ENCODE assay signal across 32 cellular contexts in the genomic region with DNA sequence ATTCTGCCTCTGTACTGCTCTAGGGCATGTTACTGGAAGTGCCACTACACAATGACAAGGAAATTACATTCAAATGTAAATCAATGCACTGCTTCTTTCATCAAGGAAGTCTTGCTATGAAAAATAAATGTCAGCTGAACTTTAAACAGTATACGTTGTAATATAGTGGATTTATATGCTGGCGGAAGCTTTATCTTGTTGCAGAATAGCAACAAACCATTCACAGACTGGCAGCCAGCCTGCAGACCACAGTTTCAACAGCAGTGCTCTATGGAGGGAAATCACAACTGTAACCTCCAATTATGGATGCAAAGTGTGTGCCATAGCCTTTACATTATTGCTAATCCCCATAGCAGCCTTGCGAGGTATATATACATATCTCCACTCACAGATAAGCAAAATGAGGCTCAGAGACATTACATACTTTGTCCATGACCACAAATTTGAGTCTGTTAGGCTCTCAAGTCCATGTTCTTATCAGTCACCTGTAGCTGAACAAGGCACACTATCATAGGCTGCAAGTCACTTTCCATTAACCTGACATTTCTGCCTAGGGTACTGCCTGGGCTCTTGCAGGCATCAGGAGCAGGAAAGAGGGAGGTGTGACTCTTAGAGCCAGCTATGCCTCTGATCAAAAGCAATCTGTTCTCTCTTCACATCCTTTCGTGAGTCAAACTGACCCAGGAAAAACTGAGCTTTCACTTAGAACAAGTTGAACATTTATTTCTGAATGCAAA. TPM values are rescaled to one million over a fixed set of nuclear protein-coding genes. Genes with fewer than 3 reads are reported as not detected.
DNase-seq lines count a peak whose midpoint lies in the region; ATAC-seq and TF ChIP-seq lines count a peak whose summit lies in the region.
"Had no signal": no experiment of that assay in that cellular context is flagged by ENCODE, and none has a peak within 500 bp of the region (broad histone marks: within the 10 kb centered on the region; RNA-seq: fewer than 3 reads in every experiment).

No MANE protein-coding gene starts in this region.

- no peak overlapping the region for H3K27ac ChIP-seq in SK-N-SH (ENCODE audit: low read depth in 2 of 2, low read length in 1 of 2)
- H3K27ac ChIP-seq: A549, cardiac muscle cell, SJCRH30 had no signal

- H3K27ac Mint-ChIP-seq in type B pancreatic cell, result peak overlapping the region; percentile 7
- H3K27ac Mint-ChIP-seq: activated CD4-positive, alpha-beta memory T cell treated with anti-CD3 and anti-CD28 coated beads for 36 hours; activated naive CD8-positive, alpha-beta T cell treated with anti-CD3 and anti-CD28 coated beads for 36 hours; immature natural killer cell; memory B cell; stimulated activated naive CD8-positive, alpha-beta T cell treated with anti-CD3 and anti-CD28 coated beads, Interleukin-15, Interleukin-2, amounts not matched to agents 100 ng/mL and 50 ng/mL, for 24 hours had no signal

- POLR2A ChIA-PET in SK-N-SH (lab: Yijun Ruan, JAX), result no interaction called here

- TF ChIP-seq POLR2A in GM18505 (IDR thresholded peaks at IDR 0.05; ENCODE audit: borderline replicate concordance, extremely low read depth, insufficient read depth, insufficient read length) (no peak), erythroblast (IDR thresholded peaks at IDR 0.05; ENCODE audit: low read length) (no peak)

- no peak for TF ChIP-seq RAD21 in SK-N-SH (IDR thresholded peaks at IDR 0.05; ENCODE audit: low read length)

- H2AFZ ChIP-seq in SK-N-SH (ENCODE audit: low read depth), result no peak overlapping the region

- no peaks in the 10 kb centered on the region for H3F3A ChIP-seq in SK-N-SH (replicated peaks; ENCODE audit: insufficient read depth)

- no peaks in the 10 kb centered on the region for H3K36me3 Mint-ChIP-seq in type B pancreatic cell
- H3K36me3 Mint-ChIP-seq: activated CD4-positive, alpha-beta memory T cell treated with anti-CD3 and anti-CD28 coated beads for 36 hours; activated naive CD8-positive, alpha-beta T cell treated with anti-CD3 and anti-CD28 coated beads for 36 hours had no signal

- no peak for TF ChIP-seq EP300 in SK-N-SH (IDR thresholded peaks at IDR 0.05; ENCODE audit: borderline replicate concordance in 1 of 2, low read depth in 1 of 2, low read length in 1 of 2)

- H3K36me3 ChIP-seq in SK-N-SH (replicated peaks in 1 of 2; ENCODE audit: control insufficient read depth in 1 of 2, insufficient read depth in 2 of 2, low read length in 1 of 2), result no peaks in the 10 kb centered on the region
- H3K36me3 ChIP-seq: BE2C, cardiac muscle cell, SJCRH30 had no signal

- H3K27me3 Mint-ChIP-seq in type B pancreatic cell, result no peaks in the 10 kb centered on the region

- no peaks in the 10 kb centered on the region for H4K20me1 ChIP-seq in SK-N-SH (ENCODE audit: insufficient read depth)

- H3K4me1 ChIP-seq in SK-N-SH (ENCODE audit: control insufficient read depth in 1 of 2, insufficient read depth in 2 of 2, low read depth in 1 of 2, low read length in 1 of 2), result peaks cover 0 to 10% of the 10 kb centered on the region in 2 experiments; a peak in 2 of 4 replicates
- H3K4me1 ChIP-seq: BE2C, SJCRH30 had no signal

- no peaks in the 10 kb centered on the region for H3K27me3 ChIP-seq in SK-N-SH (ENCODE audit: insufficient read depth)
- H3K27me3 ChIP-seq: BE2C, cardiac muscle cell, SJCRH30 had no signal

- H3K9me2 ChIP-seq in SK-N-SH, result no peaks in the 10 kb centered on the region

- no peaks in the 10 kb centered on the region for H3K9me3 Mint-ChIP-seq in type B pancreatic cell
- H3K9me3 Mint-ChIP-seq: activated CD4-positive, alpha-beta memory T cell treated with anti-CD3 and anti-CD28 coated beads for 36 hours; activated naive CD8-positive, alpha-beta T cell treated with anti-CD3 and anti-CD28 coated beads for 36 hours; CD8-positive, alpha-beta memory T cell; immature natural killer cell; memory B cell; stimulated activated naive CD8-positive, alpha-beta T cell treated with anti-CD3 and anti-CD28 coated beads, Interleukin-15, Interleukin-2, amounts not matched to agents 100 ng/mL and 50 ng/mL, for 24 hours had no signal

- no peak for TF ChIP-seq CTCF in SK-N-SH (IDR thresholded peaks at IDR 0.05)
- no peak for TF ChIP-seq CTCF in type B pancreatic cell (conservative IDR thresholded peaks at IDR 0.05)
- no peak for TF ChIP-seq CTCF in omental fat pad (IDR thresholded peaks at IDR 0.05)

- H3K79me2 ChIP-seq in SK-N-SH (ENCODE audit: insufficient read depth), result no peaks in the 10 kb centered on the region

- peak; percentile 6 to 19 for DNase-seq in NCI-H526 (lab: John Stamatoyannopoulos, UW)
- no peak for DNase-seq in NCI-H526 treated with DMSO at 0.1 percent for 48 hours (lab: John Stamatoyannopoulos, UW)
- DNase-seq in SK-N-SH, result no peak
- peak; percentile 69 to 70 for DNase-seq in left colon
- no peak for DNase-seq in type B pancreatic cell (ENCODE audit: extremely low spot score, unreplicated experiment)
- DNase-seq in erythroblast (lab: John Stamatoyannopoulos, UW), result no peak
- no peak for DNase-seq in omental fat pad (ENCODE audit: low spot score)
- DNase-seq: activated CD4-positive, alpha-beta memory T cell treated with anti-CD3 and anti-CD28 coated beads for 36 hours; activated CD8-positive, alpha-beta memory T cell treated with anti-CD3 and anti-CD28 coated beads, Interleukin-2, amount 50 U/mL, for 48 hours; activated effector memory CD4-positive, alpha-beta T cell treated with Interleukin-2 at 50 U/mL for 16 hours; activated naive CD8-positive, alpha-beta T cell treated with anti-CD3 and anti-CD28 coated beads for 36 hours; aorta; BE2C; CD8-positive, alpha-beta memory T cell; DMS53; hippocampal formation; immature natural killer cell; KG1; MM.1S; NCI-H1436; NCI-H510A treated with DMSO at 0.1 percent for 48 hours; nucleus accumbens; SJCRH30 had no signal

- no peak overlapping the region for H3K4me2 ChIP-seq in SK-N-SH
- H3K4me2 ChIP-seq: A549 had no signal

- CTCF ChIA-PET in SK-N-SH (lab: Yijun Ruan, JAX), result interaction anchor here (0.9 to 1.7 kb wide), 5 partner anchors 13 to 410 kb away, joined by 3 to 6 read pairs (median 3); no protein-coding TSS in a partner anchor

- H3K4me1 Mint-ChIP-seq in type B pancreatic cell (ENCODE audit: unreplicated experiment), result peaks cover 52% of the 10 kb centered on the region
- H3K4me1 Mint-ChIP-seq: activated naive CD8-positive, alpha-beta T cell treated with anti-CD3 and anti-CD28 coated beads for 36 hours; CD8-positive, alpha-beta memory T cell; immature natural killer cell; memory B cell had no signal

- H3K9ac ChIP-seq in SK-N-SH, result no peak overlapping the region

- no peaks in the 10 kb centered on the region for H3K9me3 ChIP-seq in SK-N-SH
- H3K9me3 ChIP-seq: A549, BE2C, SJCRH30 had no signal

- intact Hi-C loops in left colon (cut with DNase I, micrococcal nuclease), result no loop called here

- H3K4me3 ChIP-seq in SK-N-SH (ENCODE audit: low read depth in 2 of 2, low read length in 1 of 2), result no peak overlapping the region
- H3K4me3 ChIP-seq: A549, cardiac muscle cell, SJCRH30 had no signal

- no peak overlapping the region for H3K4me3 Mint-ChIP-seq in type B pancreatic cell
- H3K4me3 Mint-ChIP-seq: activated CD4-positive, alpha-beta memory T cell treated with anti-CD3 and anti-CD28 coated beads for 36 hours; activated naive CD8-positive, alpha-beta T cell treated with anti-CD3 and anti-CD28 coated beads for 36 hours; CD8-positive, alpha-beta memory T cell; immature natural killer cell; memory B cell; stimulated activated naive CD8-positive, alpha-beta T cell treated with anti-CD3 and anti-CD28 coated beads, Interleukin-15, Interleukin-2, amounts not matched to agents 100 ng/mL and 50 ng/mL, for 24 hours had no signal

- 61% methylated on average over 4 of the region's 4 CpGs for WGBS in SK-N-SH (ENCODE audit: low lambda C conversion rate)

- peak; percentile 86 for ATAC-seq in left colon
- no peak for ATAC-seq in GM18505 (IDR thresholded peaks at IDR 0.05; ENCODE audit: unreplicated experiment)
- no peak for ATAC-seq in omental fat pad (ENCODE audit: low FRiP score)
- ATAC-seq: left lobe of liver, Panc1 had no signal

TF ChIP-seq in SK-N-SH, 30 proteins besides CTCF, POLR2A, EP300 and RAD21:
- no peak for TF ChIP-seq MXI1 (IDR thresholded peaks at IDR 0.05; ENCODE audit: low read depth, low read length)
- TF ChIP-seq GATA2 (CRISPR knock-in tag; IDR thresholded peaks at IDR 0.05), result peak; percentile 41; the same call in 1 of the 2 replicates

RNA-seq across cellular contexts. Expression of gene COL28A1, which starts 22.6 kb away (rescaled TPM):
- 0.08 TPM in 1 of 2 replicates, not detected in the other for polyA plus RNA-seq in SK-N-SH (2012; rRNA removed)
- polyA plus RNA-seq in SK-N-SH (2012; cell fraction: cytosol; rRNA removed), result 0.03 and 0.10 TPM in 2 replicates
- polyA plus RNA-seq in SK-N-SH (2012; cell fraction: nucleus; rRNA removed), result 0.21 and 0.23 TPM in 2 replicates
- total RNA-seq in left colon (1 to 10 TPM; 3.2 to 5.1 TPM), type B pancreatic cell (ENCODE audit: low replicate concordance) (0.76 and 3.3 TPM in 2 replicates), omental fat pad (1 to 10 TPM in 1 of 4 donors, under 1 TPM in 3; 0.25 to 3.0 (median 0.65) TPM)
- total RNA-seq: CD8-positive, alpha-beta memory T cell; HT1080; T-helper 1 cell treated with Interleukin-12 subunit alpha and Interleukin-12 subunit beta and Interleukin-4 antibody, amounts not matched to agents 30 ng/mL and 1 ng/mL, for 36 hours had no signal
- polyA plus RNA-seq: CD8-positive, alpha-beta memory T cell; immature natural killer cell had no signal

RNA-seq across cellular contexts. Expression of gene MIOS, which starts 53.7 kb away (rescaled TPM):
- 16.4 and 21.9 TPM in 2 replicates for polyA plus RNA-seq in SK-N-SH (2012; rRNA removed)
- 22.1 and 23.9 TPM in 2 replicates for polyA plus RNA-seq in SK-N-SH (2012; cell fraction: cytosol; rRNA removed)
- polyA plus RNA-seq in SK-N-SH (2012; cell fraction: nucleus; rRNA removed), result 21.1 and 31.7 TPM in 2 replicates
- 10 to 100 TPM; 21.9 to 23.6 TPM for total RNA-seq in left colon
- total RNA-seq in type B pancreatic cell (ENCODE audit: low replicate concordance), result 43.6 and 49.9 TPM in 2 replicates
- 10 to 100 TPM; 28.4 to 61.7 (median 41.5) TPM for total RNA-seq in omental fat pad

Comparison
In these comparisons a context has a peak if more than half of its experiments do, and no peak if none do; other contexts are left out.
1. DNase-seq: peak in NCI-H526 (2 of 2) and left colon (2 of 2); none in NCI-H526 treated with DMSO at 0.1 percent for 48 hours (single experiment), SK-N-SH (single experiment), type B pancreatic cell (single experiment), erythroblast (0 of 2) and omental fat pad (single experiment).